Comparison of ENCODE assay signal across 8 cellular contexts in genomic region chr12:65556676-65557424, GRCh38.
DNase-seq lines count a peak whose midpoint lies in the region; ATAC-seq and TF ChIP-seq lines count a peak whose summit lies in the region.

No MANE protein-coding gene starts in this region.

- no peak overlapping the region for H3K9ac ChIP-seq in neural progenitor cell

- DNase-seq in DMS 273 treated with DMSO at 0.1 percent for 48 hours (lab: John Stamatoyannopoulos, UW): peak; percentile 2
- peak; percentile 88 for DNase-seq in HT-29 (ENCODE audit: low spot score)
- DNase-seq in PC-9: peak; percentile 63 to 82
- peak; percentile 78 to 79 for DNase-seq in activated T-cell treated with anti-CD3 and anti-CD28 coated beads, Interleukin-2, amount 50 U/mL, for 48 hours
- DNase-seq in fibroblast of pulmonary artery (ENCODE audit: low read depth): peak; percentile 87
- DNase-seq in neural progenitor cell (ENCODE audit: low spot score): peak; percentile 88
- peak; percentile 80 for DNase-seq in superior temporal gyrus (ENCODE audit: extremely low spot score)

- peaks cover 7% of the 10 kb centered on the region for H3K27me3 Mint-ChIP-seq in neural progenitor cell (ENCODE audit: insufficient read depth, low read depth)

- H3K36me3 Mint-ChIP-seq in neural progenitor cell: peaks cover 2% of the 10 kb centered on the region

- BruUV-seq in PC-9 (replicated peaks; lab: Mats Ljungman, UMichigan): no TSS peak

- H3K36me3 ChIP-seq in PC-9 (ENCODE audit: low read depth): no peaks in the 10 kb centered on the region
- no peaks in the 10 kb centered on the region for H3K36me3 ChIP-seq in neural progenitor cell

- no peak overlapping the region for H3K4me3 Mint-ChIP-seq in neural progenitor cell

- POLR2A ChIA-PET in PC-9 (lab: Charles Lee; ENCODE audit: unreplicated experiment): interaction anchor here (0.6 kb wide), 1 partner anchor 734 kb away, joined by 3 read pairs; no protein-coding TSS in a partner anchor

- peaks cover 19% of the 10 kb centered on the region for H3K9me3 Mint-ChIP-seq in neural progenitor cell

- H3K4me1 Mint-ChIP-seq in neural progenitor cell: no peaks in the 10 kb centered on the region

- H3K9me2 ChIP-seq in PC-9 (ENCODE audit: insufficient read depth): no peaks in the 10 kb centered on the region; the same call in 1 of the 2 replicates

- CTCF ChIA-PET in PC-9 (lab: Charles Lee): interaction anchor here (0.6 to 1.3 kb wide), 9 partner anchors 18 to 854 kb away, joined by 3 to 9 read pairs (median 5); no protein-coding TSS in a partner anchor

- H3K27me3 ChIP-seq in PC-9 (ENCODE audit: insufficient read depth, low read depth) (no peaks in the 10 kb centered on the region), neural progenitor cell (no peaks in the 10 kb centered on the region)

- H3K79me2 ChIP-seq in PC-9 (ENCODE audit: low read depth) (no peaks in the 10 kb centered on the region), neural progenitor cell (ENCODE audit: low read depth) (no peaks in the 10 kb centered on the region)

- H3K9me3 ChIP-seq in PC-9 (ENCODE audit: insufficient read depth, low read depth): 0 out of 2 replicates have a peak, but pooled peaks cover 6% of the 10 kb centered on the region
- no peaks in the 10 kb centered on the region for H3K9me3 ChIP-seq in neural progenitor cell (ENCODE audit: low read depth)

- H3K4me3 ChIP-seq in PC-9: no peak overlapping the region
- H3K4me3 ChIP-seq in fibroblast of pulmonary artery (replicated peaks; ENCODE audit: low read depth, low read length): no peak overlapping the region
- no peak overlapping the region for H3K4me3 ChIP-seq in neural progenitor cell

- H3K27ac ChIP-seq in PC-9 (no peak overlapping the region), neural progenitor cell (no peak overlapping the region)

- H3K27ac Mint-ChIP-seq in neural progenitor cell: peak overlapping the region; percentile 54

- peak; percentile 99 for ATAC-seq in GM21360 (IDR thresholded peaks at IDR 0.05; ENCODE audit: unreplicated experiment)

- H4K20me1 ChIP-seq in PC-9 (ENCODE audit: insufficient read depth) (no peaks in the 10 kb centered on the region), neural progenitor cell (ENCODE audit: low read depth) (no peaks in the 10 kb centered on the region)

- no peaks in the 10 kb centered on the region for H3F3A ChIP-seq in PC-9 (ENCODE audit: insufficient read depth, low read depth)
- H3F3A ChIP-seq in neural progenitor cell (ENCODE audit: low read depth): no peaks in the 10 kb centered on the region

- peak; percentile 91 for TF ChIP-seq CTCF in PC-9 (conservative IDR thresholded peaks at IDR 0.05)
- TF ChIP-seq CTCF in fibroblast of pulmonary artery (IDR thresholded peaks at IDR 0.05; ENCODE audit: low read length, missing control alignments): peak; percentile 93
- TF ChIP-seq CTCF in neural progenitor cell (IDR thresholded peaks at IDR 0.05): peak; percentile 86

- intact Hi-C loops in PC-9 (cut with micrococcal nuclease; ENCODE audit: unreplicated experiment): loop anchor here (1.0 to 5.0 kb wide), 9 partner anchors 45 to 550 kb away; no protein-coding TSS in a partner anchor

- H3K4me1 ChIP-seq in PC-9 (replicated peaks; ENCODE audit: insufficient read depth) (peaks cover 11% of the 10 kb centered on the region), neural progenitor cell (no peaks in the 10 kb centered on the region)

- H3K4me2 ChIP-seq in PC-9: peak overlapping the region; percentile 35
- H3K4me2 ChIP-seq in neural progenitor cell: no peak overlapping the region

- H2AFZ ChIP-seq in PC-9 (peak overlapping the region; percentile 75), neural progenitor cell (replicated peaks) (peak overlapping the region; percentile 88)

Comparison
In these comparisons a context has a peak if more than half of its experiments do, and no peak if none do; other contexts are left out.
1. DNase-seq: peak in every context shown above with its lines; median percentile 88 in HT-29; 88 in neural progenitor cell; 87 in fibroblast of pulmonary artery; 80 in superior temporal gyrus; 78 in activated T-cell treated with anti-CD3 and anti-CD28 coated beads, Interleukin-2, amount 50 U/mL, for 48 hours; 72 in PC-9; 2 in DMS 273 treated with DMSO at 0.1 percent for 48 hours.